ENCODE assay signal across 9 cellular contexts in the genomic region with DNA sequence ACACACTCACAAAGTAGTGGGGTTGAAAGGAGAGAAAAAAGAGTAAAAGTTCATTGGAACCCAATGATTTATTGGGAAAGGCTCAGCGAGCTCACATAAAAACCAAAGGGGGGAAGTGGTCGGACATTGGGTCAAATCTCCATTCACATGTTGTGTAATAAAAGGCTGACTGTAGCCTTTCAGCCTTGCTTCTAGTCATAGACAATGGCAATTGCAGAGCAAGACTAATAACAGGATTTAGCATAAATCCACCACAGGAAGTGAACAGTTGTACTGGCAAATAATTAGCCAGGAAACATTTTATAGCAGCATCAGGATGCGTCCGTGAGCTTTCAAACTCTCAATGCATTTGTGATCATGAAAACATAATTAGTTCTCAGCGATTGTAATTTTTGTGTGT.
DNase-seq lines count a peak whose midpoint lies in the region; ATAC-seq and TF ChIP-seq lines count a peak whose summit lies in the region.
"Had no signal": no experiment of that assay in that cellular context is flagged by ENCODE, and none has a peak within 500 bp of the region (broad histone marks: within the 10 kb centered on the region; RNA-seq: fewer than 3 reads in every experiment).

No MANE protein-coding gene starts in this region.

- peaks cover 42% of the 10 kb centered on the region for H3K4me1 Mint-ChIP-seq in nephron progenitor cell

- H3K27ac ChIP-seq in spleen, result peak overlapping the region in 2 of 8 donors; percentile 8 to 27
- H3K27ac ChIP-seq: parathyroid adenoma had no signal

- DNase-seq in SKM-1 (lab: John Stamatoyannopoulos, UW; ENCODE audit: unreplicated experiment), result peak; percentile 40
- peak; percentile 12 for DNase-seq in nephron progenitor cell
- DNase-seq in cerebellar nuclear complex (lab: John Stamatoyannopoulos, UW), result no peak
- DNase-seq in putamen (ENCODE audit: low spot score), result no peak
- DNase-seq in spleen, result no peak
- DNase-seq in DMS79 (lab: John Stamatoyannopoulos, UW), result no peak

- TF ChIP-seq POLR2A in spleen (IDR thresholded peaks at IDR 0.05), result no peak

- WGBS in spleen, 5 donors, result 19 to 30% (median 20%) methylated on average over 5 of the region's 5 CpGs

- no peaks in the 10 kb centered on the region for H3K9me3 ChIP-seq in spleen

- H3K27me3 ChIP-seq in spleen (replicated peaks in 1 of 7), result no peaks in the 10 kb centered on the region

- peaks cover 13% of the 10 kb centered on the region for H3K9me3 Mint-ChIP-seq in nephron progenitor cell

- ATAC-seq in GM19025 (IDR thresholded peaks at IDR 0.05; ENCODE audit: low read depth, unreplicated experiment) (peak; percentile 82), HG03064 (IDR thresholded peaks at IDR 0.05; ENCODE audit: low read depth, unreplicated experiment) (peak; percentile 91)

- H3K4me1 ChIP-seq in spleen, result peaks cover 0 to 14% (median 8%) of the 10 kb centered on the region in 6 donors
- H3K4me1 ChIP-seq: parathyroid adenoma had no signal

- no peaks in the 10 kb centered on the region for H3K27me3 Mint-ChIP-seq in nephron progenitor cell (ENCODE audit: low read depth, poor library complexity)

- peak overlapping the region; percentile 90 for H3K27ac Mint-ChIP-seq in nephron progenitor cell

- TF ChIP-seq CTCF in nephron progenitor cell (IDR thresholded peaks at IDR 0.05) (no peak), spleen (IDR thresholded peaks at IDR 0.05 in 8 of 11, conservative IDR thresholded peaks at IDR 0.05 in 3 of 11) (no peak)

- intact Hi-C loops in spleen (cut with DNase I; ENCODE audit: low total_unique reads), result no loop called here

- H3K4me3 Mint-ChIP-seq in nephron progenitor cell, result peak overlapping the region; percentile 11

- H3K36me3 Mint-ChIP-seq in nephron progenitor cell (ENCODE audit: low read depth), result peaks cover 5% of the 10 kb centered on the region

- H3K36me3 ChIP-seq in spleen, result no peaks in the 10 kb centered on the region

- peak overlapping the region in 1 of 8 donors; percentile 24 for H3K4me3 ChIP-seq in spleen

Comparison
In these comparisons a context has a peak if more than half of its experiments do, and no peak if none do; other contexts are left out.
1. DNase-seq: peak in SKM-1 (single experiment) and nephron progenitor cell (single experiment); none in cerebellar nuclear complex (0 of 2), putamen (single experiment), spleen (single experiment) and DMS79 (single experiment).